ENCODE assay signal across 19 cellular contexts in the genomic region with DNA sequence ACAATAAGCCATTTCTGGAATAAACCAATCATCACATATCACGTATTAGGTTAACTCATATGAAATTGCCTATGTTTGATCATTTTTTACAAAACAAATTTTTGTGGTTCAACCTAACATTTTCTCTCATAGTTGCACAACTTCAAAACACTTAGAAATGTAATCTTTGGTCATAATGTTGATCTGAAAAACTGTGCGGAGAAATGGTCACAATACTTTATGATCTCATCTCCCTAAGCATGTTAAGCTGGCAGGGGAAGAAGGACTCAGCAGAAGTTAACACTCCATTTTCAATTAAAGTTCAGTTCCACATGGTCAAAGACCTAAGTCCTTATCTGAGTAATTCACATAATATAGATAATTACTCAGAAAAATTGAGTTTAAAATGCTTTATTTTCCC.
DNase-seq lines count a peak whose midpoint lies in the region; ATAC-seq, FAIRE-seq and TF ChIP-seq lines count a peak whose summit lies in the region.
"Had no signal": no experiment of that assay in that cellular context is flagged by ENCODE, and none has a peak within 500 bp of the region (broad histone marks: within the 10 kb centered on the region; RNA-seq: fewer than 3 reads in every experiment).

No MANE protein-coding gene starts in this region.

- H3K9me3 Mint-ChIP-seq in astrocyte (ENCODE audit: unreplicated experiment) = peaks cover 7% of the 10 kb centered on the region

- H3K36me3 ChIP-seq in right atrium auricular region (no peaks in the 10 kb centered on the region), astrocyte (ENCODE audit: insufficient read depth, low read length) (no peaks in the 10 kb centered on the region), MG63 (no peaks in the 10 kb centered on the region)
- H3K36me3 ChIP-seq: HAP-1, SJSA1 had no signal

- no peak overlapping the region for H3K27ac Mint-ChIP-seq in astrocyte (ENCODE audit: unreplicated experiment)
- H3K27ac Mint-ChIP-seq: CD14-positive monocyte had no signal

- peaks cover 11% of the 10 kb centered on the region for H3K4me1 Mint-ChIP-seq in astrocyte (ENCODE audit: low read depth, unreplicated experiment)
- H3K4me1 Mint-ChIP-seq: CD14-positive monocyte had no signal

- no peaks in the 10 kb centered on the region for H3K9me3 ChIP-seq in right atrium auricular region
- no peaks in the 10 kb centered on the region for H3K9me3 ChIP-seq in astrocyte (ENCODE audit: insufficient read depth, low read depth, low read length)
- H3K9me3 ChIP-seq in MG63 = no peaks in the 10 kb centered on the region
- H3K9me3 ChIP-seq: SJSA1 had no signal

- ATAC-seq in Right ventricle myocardium superior (ENCODE audit: poor library complexity) = peak; percentile 29
- ATAC-seq: PC-3 had no signal

- H3K27ac ChIP-seq in right atrium auricular region = no peak overlapping the region
- H3K27ac ChIP-seq in astrocyte (ENCODE audit: low read depth, low read length) = no peak overlapping the region
- H3K27ac ChIP-seq: 22Rv1, RWPE1, SJSA1 had no signal

- H3K9ac ChIP-seq in astrocyte (ENCODE audit: low read length) = no peak overlapping the region

- H4K20me1 ChIP-seq in astrocyte (ENCODE audit: insufficient read depth, low read length) = no peaks in the 10 kb centered on the region

- TF ChIP-seq CTCF in right atrium auricular region (IDR thresholded peaks at IDR 0.05) (no peak), astrocyte (IDR thresholded peaks at IDR 0.05; ENCODE audit: insufficient read depth, low read depth, low read length) (no peak)

- H3K4me1 ChIP-seq in right atrium auricular region (no peaks in the 10 kb centered on the region), astrocyte (ENCODE audit: insufficient read depth, low read length) (no peaks in the 10 kb centered on the region)
- H3K4me1 ChIP-seq: SJSA1 had no signal

- DNase-seq in Right ventricle myocardium superior (no peak), right atrium auricular region (ENCODE audit: low spot score) (no peak), astrocyte (ENCODE audit: low read depth) (peak; percentile 26), fibroblast of peridontal ligament (ENCODE audit: extremely low read depth) (peak; percentile 75), stromal cell of bone marrow (ENCODE audit: low read depth) (peak; percentile 13), MG63 (no peak), LoVo (ENCODE audit: low spot score) (no peak)
- no peak for DNase-seq in stimulated activated CD4-positive, alpha-beta T cell treated with anti-CD3 and anti-CD28 coated beads, Interleukin-2, amount 100 ng/mL, for 24 hours
- DNase-seq: KBM-7, NCI-H1436 treated with DMSO at 0.1 percent for 48 hours, NCI-H2029 treated with DMSO at 0.1 percent for 48 hours, NCI-H2171 treated with DMSO at 0.1 percent for 48 hours, NCI-H748 treated with DMSO at 0.1 percent for 48 hours, PC-3 had no signal

- peak; percentile 20 for FAIRE-seq in astrocyte (lab: Jason Lieb, UNC)

- H3K27me3 ChIP-seq in right atrium auricular region = no peaks in the 10 kb centered on the region
- H3K27me3 ChIP-seq in astrocyte (ENCODE audit: insufficient read depth, low read length) = no peaks in the 10 kb centered on the region
- no peaks in the 10 kb centered on the region for H3K27me3 ChIP-seq in MG63
- H3K27me3 ChIP-seq: SJSA1 had no signal

- H2AFZ ChIP-seq in astrocyte (ENCODE audit: low read depth, low read length) = no peak overlapping the region

- H3K4me3 ChIP-seq in right atrium auricular region (no peak overlapping the region), astrocyte (ENCODE audit: insufficient read depth, low read depth, low read length) (no peak overlapping the region), MG63 (no peak overlapping the region)
- H3K4me3 ChIP-seq: HAP-1, SJSA1 had no signal

- intact Hi-C loops in Right ventricle myocardium superior (cut with DNase I) = no loop called here

- H3K4me2 ChIP-seq in astrocyte (ENCODE audit: low read length) = no peak overlapping the region

- H3K79me2 ChIP-seq in astrocyte (ENCODE audit: insufficient read depth, low read length) = no peaks in the 10 kb centered on the region

- no peak overlapping the region for H3K4me3 Mint-ChIP-seq in astrocyte (ENCODE audit: unreplicated experiment)
- H3K4me3 Mint-ChIP-seq: CD14-positive monocyte had no signal

- peaks cover 3% of the 10 kb centered on the region for H3K27me3 Mint-ChIP-seq in astrocyte (ENCODE audit: low read depth, unreplicated experiment)

- no peaks in the 10 kb centered on the region for H3K36me3 Mint-ChIP-seq in astrocyte (ENCODE audit: low read depth, unreplicated experiment)
- H3K36me3 Mint-ChIP-seq: CD14-positive monocyte had no signal

Comparison
In these comparisons a context has a peak if more than half of its experiments do, and no peak if none do; other contexts are left out.
1. DNase-seq: peak in astrocyte (single experiment), fibroblast of peridontal ligament (single experiment) and stromal cell of bone marrow (single experiment); none in Right ventricle myocardium superior (single experiment), right atrium auricular region (single experiment), MG63 (single experiment), stimulated activated CD4-positive, alpha-beta T cell treated with anti-CD3 and anti-CD28 coated beads, Interleukin-2, amount 100 ng/mL, for 24 hours (0 of 2) and LoVo (single experiment).